ENCODE assay signal across 10 cellular contexts in genomic region chr3:42214565-42215283, GRCh38. TPM values are rescaled to one million over a fixed set of nuclear protein-coding genes. Genes with fewer than 3 reads are reported as not detected.
DNase-seq lines count a peak whose midpoint lies in the region; ATAC-seq and TF ChIP-seq lines count a peak whose summit lies in the region.
"Had no signal": no experiment of that assay in that cellular context is flagged by ENCODE, and none has a peak within 500 bp of the region (broad histone marks: within the 10 kb centered on the region; RNA-seq: fewer than 3 reads in every experiment).

No MANE protein-coding gene starts in this region.

- H3K4me1 ChIP-seq in naive thymus-derived CD4-positive, alpha-beta T cell (ENCODE audit: control insufficient read depth in 2 of 2, insufficient read depth in 2 of 2, low read length in 2 of 2), result peaks cover 30 to 51% of the 10 kb centered on the region in 2 donors

- H3K27me3 ChIP-seq in naive thymus-derived CD4-positive, alpha-beta T cell (ENCODE audit: control insufficient read depth in 2 of 2, insufficient read depth in 2 of 2, low read length in 2 of 2), result no peaks in the 10 kb centered on the region

- ATAC-seq in GM21737 (IDR thresholded peaks at IDR 0.05; ENCODE audit: unreplicated experiment) (peak; percentile 42), SK-N-SH treated with all-trans-retinoic acid at 6 μM for 48 hours (peak; percentile 64), Right ventricle myocardium inferior (no peak)
- ATAC-seq in naive thymus-derived CD4-positive, alpha-beta T cell, result no peak

- peak overlapping the region; percentile 53 for H3K27ac ChIP-seq in naive thymus-derived CD4-positive, alpha-beta T cell (ENCODE audit: low read depth, low read length)

- peak overlapping the region in 9 of 10 donors; percentile 0 to 69 (median 49) for H3K4me3 Mint-ChIP-seq in naive thymus-derived CD4-positive, alpha-beta T cell
- H3K4me3 Mint-ChIP-seq: activated CD4-positive, alpha-beta memory T cell treated with anti-CD3 and anti-CD28 coated beads for 36 hours had no signal

- peaks cover 0 to 6% (median 0%) of the 10 kb centered on the region in 3 experiments for H3K36me3 ChIP-seq in naive thymus-derived CD4-positive, alpha-beta T cell (ENCODE audit: control insufficient read depth in 2 of 3, insufficient read depth in 3 of 3, low read length in 3 of 3)

- H3K4me3 ChIP-seq in naive thymus-derived CD4-positive, alpha-beta T cell (ENCODE audit: low read length), result no peak overlapping the region
- H3K4me3 ChIP-seq in lower leg skin (ENCODE audit: low read depth, poor library complexity, severe bottlenecking), result no peak overlapping the region

- no peak for TF ChIP-seq POLR2A in lower leg skin (IDR thresholded peaks at IDR 0.05)

- H3K36me3 Mint-ChIP-seq in naive thymus-derived CD4-positive, alpha-beta T cell, result peaks cover 1 to 15% (median 8%) of the 10 kb centered on the region in 5 donors

- WGBS in lower leg skin, 2 donors, result 56 to 60% methylated on average over 8 of the region's 8 CpGs

- no peak for DNase-seq in naive thymus-derived CD4-positive, alpha-beta T cell
- no peak for DNase-seq in stimulated activated CD4-positive, alpha-beta T cell treated with anti-CD3 and anti-CD28 coated beads, Interleukin-2, amount 100 ng/mL, for 48 hours
- DNase-seq in Right ventricle myocardium inferior (ENCODE audit: missing footprints), result no peak
- no peak for DNase-seq in lower leg skin (ENCODE audit: low spot score in 2 of 2)
- DNase-seq in NCI-H1105 (lab: John Stamatoyannopoulos, UW), result no peak
- DNase-seq: activated CD4-positive, alpha-beta memory T cell treated with anti-CD3 and anti-CD28 coated beads for 36 hours; kidney glomerular epithelial cell had no signal

- H3K9me3 ChIP-seq in naive thymus-derived CD4-positive, alpha-beta T cell (ENCODE audit: control insufficient read depth in 2 of 3, low read length in 3 of 3), result no peaks in the 10 kb centered on the region

- H3K27ac Mint-ChIP-seq in naive thymus-derived CD4-positive, alpha-beta T cell, result peak overlapping the region; percentile 70 to 98 (median 85)
- H3K27ac Mint-ChIP-seq: activated CD4-positive, alpha-beta memory T cell treated with anti-CD3 and anti-CD28 coated beads for 36 hours had no signal

- TF ChIP-seq CTCF in GM12872 (IDR thresholded peaks at IDR 0.05; ENCODE audit: insufficient read depth, low read depth, low read length), result 0 out of 3 replicates have a peak, but pooled peaks have one; percentile 17
- TF ChIP-seq CTCF in lower leg skin (IDR thresholded peaks at IDR 0.05), result no peak

- H3K27me3 Mint-ChIP-seq in naive thymus-derived CD4-positive, alpha-beta T cell, result no peaks in the 10 kb centered on the region
- H3K27me3 Mint-ChIP-seq: activated CD4-positive, alpha-beta memory T cell treated with anti-CD3 and anti-CD28 coated beads for 36 hours had no signal

- POLR2A ChIA-PET in naive thymus-derived CD4-positive, alpha-beta T cell (lab: Charles Lee), result no interaction called here

- no peaks in the 10 kb centered on the region for H3K9me3 Mint-ChIP-seq in naive thymus-derived CD4-positive, alpha-beta T cell
- H3K9me3 Mint-ChIP-seq: activated CD4-positive, alpha-beta memory T cell treated with anti-CD3 and anti-CD28 coated beads for 36 hours had no signal

- intact Hi-C loops in naive thymus-derived CD4-positive, alpha-beta T cell (cut with micrococcal nuclease), result loop anchor here in 1 of 2 donors (5.0 kb wide), 1 partner anchor 252 kb away; the partner anchor contains the start of gene ULK4
- intact Hi-C loops in Right ventricle myocardium inferior (cut with DNase I) (no loop called here), lower leg skin (cut with DNase I; ENCODE audit: low total_unique reads) (no loop called here)

- CTCF ChIA-PET in naive thymus-derived CD4-positive, alpha-beta T cell (lab: Charles Lee), result interaction anchor here (1.1 to 1.7 kb wide), 3 partner anchors 13 to 25 kb away, joined by 3 to 6 read pairs (median 3); no protein-coding TSS in a partner anchor

- H3K4me1 Mint-ChIP-seq in naive thymus-derived CD4-positive, alpha-beta T cell, result peaks cover 28 to 65% (median 58%) of the 10 kb centered on the region in 7 donors

TF ChIP-seq in SK-N-SH treated with all-trans-retinoic acid at 6 μM for 48 hours, 23 proteins besides CTCF, POLR2A, EP300 and RAD21:
- TF ChIP-seq ZNF565 (CRISPR knock-in tag; conservative IDR thresholded peaks at IDR 0.05; ENCODE audit: low read depth) (no peak), TOX (CRISPR knock-in tag; IDR thresholded peaks at IDR 0.05; ENCODE audit: borderline replicate concordance) (no peak), TSHZ2 (CRISPR knock-in tag; IDR thresholded peaks at IDR 0.05) (no peak), ZC3H10 (CRISPR knock-in tag; IDR thresholded peaks at IDR 0.05) (no peak), OSR1 (CRISPR knock-in tag; IDR thresholded peaks at IDR 0.05) (no peak)

RNA-seq across cellular contexts. Expression of gene CCK, which starts 51.3 kb away (rescaled TPM):
- total RNA-seq in naive thymus-derived CD4-positive, alpha-beta T cell, result not detected
- not detected for polyA plus RNA-seq in naive thymus-derived CD4-positive, alpha-beta T cell
- not detected for total RNA-seq in Right ventricle myocardium inferior
- under 1 TPM in 1 of 4 donors, not detected in 3; 0.91 TPM for total RNA-seq in lower leg skin
- total RNA-seq: activated CD4-positive, alpha-beta memory T cell treated with anti-CD3 and anti-CD28 coated beads for 36 hours had no signal

Comparison
In these comparisons a context has a peak if more than half of its experiments do, and no peak if none do; other contexts are left out.
1. ATAC-seq: peak in GM21737 (single experiment) and SK-N-SH treated with all-trans-retinoic acid at 6 μM for 48 hours (single experiment); none in naive thymus-derived CD4-positive, alpha-beta T cell (single experiment) and Right ventricle myocardium inferior (single experiment).